12 cellular contexts compared by ENCODE assay signal in genomic region chr10:69963178-69963834, GRCh38.
"Had no signal": no experiment of that assay in that cellular context is flagged by ENCODE, and none has a peak within 500 bp of the region (broad histone marks: within the 10 kb centered on the region; RNA-seq: fewer than 3 reads in every experiment).

No MANE protein-coding gene starts in this region.

- H3K27ac ChIP-seq: pancreas, transverse colon had no signal

- H3K27me3 ChIP-seq: pancreas, transverse colon had no signal

- DNase-seq: activated CD4-positive, alpha-beta T cell treated with anti-CD3 and anti-CD28 coated beads for 1 hour; activated CD4-positive, alpha-beta T cell treated with anti-CD3 and anti-CD28 coated beads, Interleukin-2, amount 50 U/mL, for 48 hours; activated gamma-delta T cell treated with Interleukin-2 at 50 U/mL for 16 hours; amniotic stem cell; caudate nucleus; hippocampal formation; left ventricle myocardium superior; stimulated activated CD4-positive, alpha-beta T cell treated with anti-CD3 and anti-CD28 coated beads, Interleukin-2, amount 100 ng/mL, for 24 hours; T-helper 1 cell; transverse colon had no signal

- H3K36me3 ChIP-seq: pancreas, transverse colon had no signal

- H3K4me3 ChIP-seq: pancreas, transverse colon had no signal

- H3K9me3 ChIP-seq: pancreas, transverse colon had no signal

- ATAC-seq: esophagus mucosa, left ventricle myocardium superior, pancreas had no signal
